In the genomic region with DNA sequence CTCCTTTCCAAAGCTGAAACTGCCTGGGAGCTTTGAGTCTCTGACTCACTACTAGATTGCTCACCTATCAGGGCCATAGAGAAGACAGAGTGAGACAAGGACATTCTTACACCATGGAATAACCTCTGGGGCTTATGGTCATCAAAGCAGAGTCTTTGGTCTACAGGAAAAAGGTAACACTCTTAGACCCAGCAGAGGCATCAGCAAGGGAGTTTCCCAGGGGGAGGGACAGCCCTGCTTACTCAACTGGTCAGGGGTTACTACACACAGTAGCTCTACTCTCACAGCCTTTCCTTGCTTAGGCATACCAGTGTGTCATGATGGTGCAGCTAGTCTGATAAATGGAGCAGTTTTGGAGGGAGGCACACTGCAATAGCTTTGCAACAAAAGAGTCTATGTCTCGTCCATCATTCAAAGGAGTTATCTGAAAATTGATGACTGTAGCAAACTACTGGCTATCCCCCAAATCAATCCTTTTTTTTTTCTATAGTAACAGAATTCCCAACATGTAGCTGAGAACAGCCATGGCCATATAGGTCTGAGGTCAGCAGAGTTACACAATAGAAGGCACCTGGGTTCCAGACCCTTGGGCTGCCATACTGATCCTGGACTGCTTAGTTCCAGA, we compare ENCODE assay signal across 8 cellular contexts. TPM values are rescaled to one million over a fixed set of nuclear protein-coding genes. Genes with fewer than 3 reads are reported as not detected.
DNase-seq lines count a peak whose midpoint lies in the region; ATAC-seq and TF ChIP-seq lines count a peak whose summit lies in the region.

No MANE protein-coding gene starts in this region.

- H3K27me3 ChIP-seq in AG04450 (ENCODE audit: control insufficient read depth, insufficient read depth, low read length), result no peaks in the 10 kb centered on the region
- H3K27me3 ChIP-seq in lower lobe of right lung (ENCODE audit: low read depth), result no peaks in the 10 kb centered on the region

- TF ChIP-seq CTCF in AG04450 (IDR thresholded peaks at IDR 0.05; ENCODE audit: low read depth, low read length) (no peak), lower lobe of right lung (IDR thresholded peaks at IDR 0.05) (no peak)

- H3K9me3 ChIP-seq in AG04450 (ENCODE audit: control insufficient read depth, insufficient read depth, low read length) (no peaks in the 10 kb centered on the region), lower lobe of right lung (no peaks in the 10 kb centered on the region)

- no peaks in the 10 kb centered on the region for H3K36me3 ChIP-seq in lower lobe of right lung

- ATAC-seq in GM18873 (IDR thresholded peaks at IDR 0.05; ENCODE audit: low FRiP score, unreplicated experiment) (peak; percentile 89), HG03095 (IDR thresholded peaks at IDR 0.05; ENCODE audit: unreplicated experiment) (peak; percentile 84), lower lobe of right lung (peak; percentile 47 to 53)

- H3K4me1 ChIP-seq in lower lobe of right lung, result peaks cover 82% of the 10 kb centered on the region

- POLR2A ChIA-PET in AG04450 (lab: Yijun Ruan, JAX), result interaction anchor here (0.6 to 1.3 kb wide), 2 partner anchors 99 to 167 kb away, joined by 3 to 6 read pairs; no protein-coding TSS in a partner anchor

- WGBS in adipose tissue, 3 donors, result 87 to 100% (median 92%) methylated on average over 1 of the region's 1 CpG

- H3K27ac ChIP-seq in AG04450 (ENCODE audit: low read depth, low read length), result no peak overlapping the region
- H3K27ac ChIP-seq in adipose tissue (ENCODE audit: low read depth, low read length), result peak overlapping the region; percentile 39
- H3K27ac ChIP-seq in lower lobe of right lung, result peak overlapping the region; percentile 76

- intact Hi-C loops in lower lobe of right lung (cut with DNase I), result no loop called here

- CTCF ChIA-PET in AG04450 (lab: Charles Lee), result no interaction called here

- H3K4me3 ChIP-seq in AG04450 (ENCODE audit: low read depth, low read length) (no peak overlapping the region), lower lobe of right lung (no peak overlapping the region)

- DNase-seq in AG04450 (ENCODE audit: low read depth, low spot score) (peak; percentile 55), lower lobe of right lung (no peak), NOMO-1 (lab: John Stamatoyannopoulos, UW; ENCODE audit: unreplicated experiment in 2 of 2) (no peak), AML-193 (lab: John Stamatoyannopoulos, UW) (no peak), NCI-H524 (lab: John Stamatoyannopoulos, UW) (no peak)

RNA-seq across cellular contexts. Expression of gene CD28, which starts 22.4 kb away (rescaled TPM):
- not detected in 2 replicates for polyA plus RNA-seq in AG04450 (2011; rRNA removed)
- polyA minus RNA-seq in AG04450 (2011; rRNA and poly(A)+ RNA removed), result not detected in 2 replicates
- polyA plus RNA-seq in adipose tissue, result 1 to 10 TPM in 1 of 3 donors, under 1 TPM in 2; 0.25 to 2.0 (median 0.59) TPM
- total RNA-seq in lower lobe of right lung, result 2.2 TPM
